In genomic region chr1:171794085-171794484, GRCh38 we compare ENCODE assay signal across 10 cellular contexts. TPM values are rescaled to one million over a fixed set of nuclear protein-coding genes. Genes with fewer than 3 reads are reported as not detected.
DNase-seq lines count a peak whose midpoint lies in the region; ATAC-seq lines count a peak whose summit lies in the region.
"Had no signal": no experiment of that assay in that cellular context is flagged by ENCODE, and none has a peak within 500 bp of the region (broad histone marks: within the 10 kb centered on the region; RNA-seq: fewer than 3 reads in every experiment).

No MANE protein-coding gene starts in this region.

- no peaks in the 10 kb centered on the region for H3K9me3 Mint-ChIP-seq in activated CD8-positive, alpha-beta T cell treated with anti-CD3 and anti-CD28 coated beads, Interleukin-2, amount 10 ng/mL, durations not matched to agents 7 days and 5 days (ENCODE audit: insufficient read depth)

- H3K36me3 Mint-ChIP-seq in activated CD8-positive, alpha-beta T cell treated with anti-CD3 and anti-CD28 coated beads, Interleukin-2, amount 10 ng/mL, durations not matched to agents 7 days and 5 days (ENCODE audit: low read depth) = peaks cover 76% of the 10 kb centered on the region

- intact Hi-C loops in sciatic nerve (cut with DNase I) = no loop called here

- peaks cover 15% of the 10 kb centered on the region for H3K4me1 Mint-ChIP-seq in activated CD8-positive, alpha-beta T cell treated with anti-CD3 and anti-CD28 coated beads, Interleukin-2, amount 10 ng/mL, durations not matched to agents 7 days and 5 days (ENCODE audit: low read depth)

- H3K27me3 Mint-ChIP-seq in activated CD8-positive, alpha-beta T cell treated with anti-CD3 and anti-CD28 coated beads, Interleukin-2, amount 10 ng/mL, durations not matched to agents 7 days and 5 days (ENCODE audit: low read depth) = no peaks in the 10 kb centered on the region

- ATAC-seq in activated CD8-positive, alpha-beta T cell treated with anti-CD3 and anti-CD28 coated beads, Interleukin-2, amount 10 ng/mL, durations not matched to agents 7 days and 5 days = peak; percentile 95
- no peak for ATAC-seq in HG03139 (IDR thresholded peaks at IDR 0.05; ENCODE audit: unreplicated experiment)
- ATAC-seq in sciatic nerve = no peak

- peak overlapping the region; percentile 59 for H3K27ac Mint-ChIP-seq in activated CD8-positive, alpha-beta T cell treated with anti-CD3 and anti-CD28 coated beads, Interleukin-2, amount 10 ng/mL, durations not matched to agents 7 days and 5 days

- POLR2A ChIA-PET in activated CD8-positive, alpha-beta T cell treated with anti-CD3 and anti-CD28 coated beads, Interleukin-2, amount 10 ng/mL, durations not matched to agents 7 days and 5 days (lab: Charles Lee) = interaction anchor here (1.3 kb wide), 1 partner anchor 9 kb away, joined by 3 read pairs; no protein-coding TSS in a partner anchor

- no peak overlapping the region for H3K4me3 Mint-ChIP-seq in activated CD8-positive, alpha-beta T cell treated with anti-CD3 and anti-CD28 coated beads, Interleukin-2, amount 10 ng/mL, durations not matched to agents 7 days and 5 days

- CTCF ChIA-PET in activated CD8-positive, alpha-beta T cell treated with anti-CD3 and anti-CD28 coated beads, Interleukin-2, amount 10 ng/mL, durations not matched to agents 7 days and 5 days (lab: Charles Lee) = interaction anchor here (1.1 kb wide), 2 partner anchors 8 to 53 kb away, joined by 3 to 4 read pairs; no protein-coding TSS in a partner anchor

- peak; percentile 47 for DNase-seq in stimulated activated naive CD4-positive, alpha-beta T cell treated with Interleukin-2 at 50 U/mL for 16 hours (lab: John Stamatoyannopoulos, UW)
- no peak for DNase-seq in stimulated activated naive CD4-positive, alpha-beta T cell (lab: John Stamatoyannopoulos, UW)
- peak; percentile 72 for DNase-seq in activated CD8-positive, alpha-beta T cell treated with anti-CD3 and anti-CD28 coated beads, Interleukin-2, amount 10 ng/mL, durations not matched to agents 7 days and 5 days
- peak; percentile 85 for DNase-seq in glomerular visceral epithelial cell (ENCODE audit: extremely low spot score)
- no peak for DNase-seq in sciatic nerve (ENCODE audit: low spot score)
- no peak for DNase-seq in C1 segment of cervical spinal cord (lab: John Stamatoyannopoulos, UW)
- no peak for DNase-seq in superior temporal gyrus (ENCODE audit: extremely low spot score)
- DNase-seq: dorsolateral prefrontal cortex, NCI-H82 had no signal

RNA-seq across cellular contexts. Expression of gene METTL13, which starts 12.6 kb away (rescaled TPM):
- total RNA-seq in activated CD8-positive, alpha-beta T cell treated with anti-CD3 and anti-CD28 coated beads, Interleukin-2, amount 10 ng/mL, durations not matched to agents 7 days and 5 days = 10 to 100 TPM; 38.5 to 44.5 TPM
- 19.0 TPM for total RNA-seq in sciatic nerve

RNA-seq across cellular contexts. Expression of gene DNM3, which starts 47.2 kb away (rescaled TPM):
- total RNA-seq in activated CD8-positive, alpha-beta T cell treated with anti-CD3 and anti-CD28 coated beads, Interleukin-2, amount 10 ng/mL, durations not matched to agents 7 days and 5 days = 1 to 10 TPM; 1.5 to 1.6 TPM
- 16.4 TPM for total RNA-seq in sciatic nerve

RNA-seq across cellular contexts. Expression of gene VAMP4, which starts 52.2 kb away (rescaled TPM):
- total RNA-seq in activated CD8-positive, alpha-beta T cell treated with anti-CD3 and anti-CD28 coated beads, Interleukin-2, amount 10 ng/mL, durations not matched to agents 7 days and 5 days = 10 to 100 TPM; 12.2 to 13.0 TPM
- 30.0 TPM for total RNA-seq in sciatic nerve

Comparison
In these comparisons a context has a peak if more than half of its experiments do, and no peak if none do; other contexts are left out.
1. DNase-seq: peak in stimulated activated naive CD4-positive, alpha-beta T cell treated with Interleukin-2 at 50 U/mL for 16 hours (single experiment), activated CD8-positive, alpha-beta T cell treated with anti-CD3 and anti-CD28 coated beads, Interleukin-2, amount 10 ng/mL, durations not matched to agents 7 days and 5 days (single experiment) and glomerular visceral epithelial cell (single experiment); none in stimulated activated naive CD4-positive, alpha-beta T cell (0 of 6), sciatic nerve (single experiment), C1 segment of cervical spinal cord (0 of 14) and superior temporal gyrus (single experiment).